Comparison of ENCODE assay signal across 22 cellular contexts in the genomic region with DNA sequence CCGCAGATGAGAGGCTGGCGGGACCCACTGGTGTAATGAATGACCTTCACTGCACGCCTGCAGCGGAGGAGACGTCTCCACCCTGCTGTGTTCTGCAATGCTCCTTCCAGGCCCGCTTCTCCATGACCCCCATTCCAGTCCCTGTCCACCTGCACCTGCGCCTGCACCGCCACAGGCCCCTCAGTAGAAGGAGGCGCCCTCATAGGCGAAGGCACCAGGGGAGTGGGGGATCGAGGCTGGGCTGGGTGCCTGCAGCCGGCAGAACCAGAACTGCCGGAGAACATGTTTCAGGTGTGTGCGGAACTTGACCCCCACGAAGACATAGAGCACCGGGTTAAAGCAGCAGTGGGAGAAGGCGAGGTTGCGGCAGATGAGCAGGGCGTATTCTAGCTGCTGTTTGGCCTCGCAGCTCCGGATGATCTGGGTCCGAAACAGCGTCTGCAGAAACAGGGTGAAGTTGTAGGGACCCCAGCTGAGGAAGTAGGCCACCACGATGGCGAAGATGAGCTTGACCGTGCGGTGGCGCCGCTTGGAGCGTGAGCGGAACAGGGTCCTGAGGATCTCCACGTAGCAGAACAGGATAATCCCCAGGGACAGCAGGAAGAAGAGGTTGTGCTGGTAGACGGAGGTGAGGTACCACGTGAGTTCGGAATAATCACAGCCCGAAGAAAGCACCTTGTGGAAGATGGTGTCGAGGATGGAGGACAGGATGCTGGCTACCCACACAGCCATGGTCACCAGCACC. TPM values are rescaled to one million over a fixed set of nuclear protein-coding genes. Genes with fewer than 3 reads are reported as not detected.
A peak's percentile ranks its signal among the peaks of the same experiment; 100 is the strongest.
DNase-seq lines count a peak whose midpoint lies in the region; ATAC-seq, FAIRE-seq and TF ChIP-seq lines count a peak whose summit lies in the region.
"Had no signal": no experiment of that assay in that cellular context is flagged by ENCODE, and none has a peak within 500 bp of the region (broad histone marks: within the 10 kb centered on the region; RNA-seq: fewer than 3 reads in every experiment).

No MANE protein-coding gene starts in this region.

- H3K27ac Mint-ChIP-seq in activated CD8-positive, alpha-beta T cell treated with anti-CD3 and anti-CD28 coated beads, Interleukin-2, amount 10 ng/mL, durations not matched to agents 7 days and 5 days, result no peak overlapping the region
- no peak overlapping the region for H3K27ac Mint-ChIP-seq in activated CD8-positive, alpha-beta T cell treated with anti-CD3 and anti-CD28 coated beads for 36 hours
- H3K27ac Mint-ChIP-seq in osteocyte (ENCODE audit: unreplicated experiment), result no peak overlapping the region
- H3K27ac Mint-ChIP-seq: CD4-positive, CD25-positive, alpha-beta regulatory T cell; GM23338 had no signal

- H3K27me3 Mint-ChIP-seq in activated CD8-positive, alpha-beta T cell treated with anti-CD3 and anti-CD28 coated beads, Interleukin-2, amount 10 ng/mL, durations not matched to agents 7 days and 5 days (ENCODE audit: low read depth), result peaks cover 5% of the 10 kb centered on the region
- peaks cover 6% of the 10 kb centered on the region for H3K27me3 Mint-ChIP-seq in activated CD8-positive, alpha-beta T cell treated with anti-CD3 and anti-CD28 coated beads for 36 hours
- H3K27me3 Mint-ChIP-seq in osteocyte (ENCODE audit: unreplicated experiment), result peaks cover 35% of the 10 kb centered on the region
- H3K27me3 Mint-ChIP-seq: CD8-positive, alpha-beta memory T cell had no signal

- intact Hi-C loops in activated CD8-positive, alpha-beta T cell treated with anti-CD3 and anti-CD28 coated beads for 36 hours (cut with micrococcal nuclease), result no loop called here

- peak; percentile 44 for FAIRE-seq in urothelium cell line (lab: Jason Lieb, UNC)
- FAIRE-seq: A204.1, GM12892, GM18507, H54 had no signal

- no peak for ATAC-seq in activated CD8-positive, alpha-beta T cell treated with anti-CD3 and anti-CD28 coated beads, Interleukin-2, amount 10 ng/mL, durations not matched to agents 7 days and 5 days
- ATAC-seq in activated CD8-positive, alpha-beta T cell treated with anti-CD3 and anti-CD28 coated beads for 36 hours, result no peak
- ATAC-seq: GM23338 had no signal

- H3K4me1 Mint-ChIP-seq in activated CD8-positive, alpha-beta T cell treated with anti-CD3 and anti-CD28 coated beads, Interleukin-2, amount 10 ng/mL, durations not matched to agents 7 days and 5 days (ENCODE audit: low read depth), result peaks cover 19% of the 10 kb centered on the region
- peaks cover 24% of the 10 kb centered on the region for H3K4me1 Mint-ChIP-seq in activated CD8-positive, alpha-beta T cell treated with anti-CD3 and anti-CD28 coated beads for 36 hours (ENCODE audit: low read depth)
- H3K4me1 Mint-ChIP-seq in osteocyte (ENCODE audit: unreplicated experiment), result no peaks in the 10 kb centered on the region
- H3K4me1 Mint-ChIP-seq: CD4-positive, CD25-positive, alpha-beta regulatory T cell; GM23338 had no signal

- peaks cover 2% of the 10 kb centered on the region for H3K36me3 Mint-ChIP-seq in activated CD8-positive, alpha-beta T cell treated with anti-CD3 and anti-CD28 coated beads, Interleukin-2, amount 10 ng/mL, durations not matched to agents 7 days and 5 days (ENCODE audit: low read depth)
- no peaks in the 10 kb centered on the region for H3K36me3 Mint-ChIP-seq in activated CD8-positive, alpha-beta T cell treated with anti-CD3 and anti-CD28 coated beads for 36 hours (ENCODE audit: low read depth)
- H3K36me3 Mint-ChIP-seq in osteocyte (ENCODE audit: unreplicated experiment), result no peaks in the 10 kb centered on the region
- H3K36me3 Mint-ChIP-seq: CD4-positive, CD25-positive, alpha-beta regulatory T cell had no signal

- DNase-seq in activated CD8-positive, alpha-beta T cell treated with anti-CD3 and anti-CD28 coated beads, Interleukin-2, amount 10 ng/mL, durations not matched to agents 7 days and 5 days, result peak; percentile 16
- no peak for DNase-seq in activated CD8-positive, alpha-beta T cell treated with anti-CD3 and anti-CD28 coated beads for 36 hours
- DNase-seq in ecto neural progenitor cell (ENCODE audit: low spot score) (peak; percentile 29), osteocyte (ENCODE audit: extremely low spot score, unreplicated experiment) (peak; percentile 80), urothelium cell line (ENCODE audit: low spot score) (no peak), DMS153 treated with DMSO at 0.1 percent for 48 hours (lab: John Stamatoyannopoulos, UW; ENCODE audit: unreplicated experiment) (no peak), NCI-H1105 (lab: John Stamatoyannopoulos, UW) (no peak)
- DNase-seq: ACHN; BE2C; C1 segment of cervical spinal cord; CD4-positive, CD25-positive, alpha-beta regulatory T cell; CD8-positive, alpha-beta memory T cell; COR-L47; DMS 273 treated with DMSO at 0.1 percent for 48 hours; GDM1; HCEC 1CT had no signal

- no peak for TF ChIP-seq CTCF in activated CD8-positive, alpha-beta T cell treated with anti-CD3 and anti-CD28 coated beads for 36 hours (IDR thresholded peaks at IDR 0.05)
- no peak for TF ChIP-seq CTCF in osteocyte (IDR thresholded peaks at IDR 0.05)

- CTCF ChIA-PET in activated CD8-positive, alpha-beta T cell treated with anti-CD3 and anti-CD28 coated beads, Interleukin-2, amount 10 ng/mL, durations not matched to agents 7 days and 5 days (lab: Charles Lee), result interaction anchor here (3.5 kb wide), 1 partner anchor 58 kb away, joined by 16 read pairs; no protein-coding TSS in a partner anchor
- CTCF ChIA-PET in activated CD8-positive, alpha-beta T cell treated with anti-CD3 and anti-CD28 coated beads for 36 hours (lab: Charles Lee), result interaction anchor here (0.9 to 2.6 kb wide), 2 partner anchors 41 to 57 kb away, joined by 3 to 13 read pairs; no protein-coding TSS in a partner anchor

- no peak overlapping the region for H3K4me3 Mint-ChIP-seq in activated CD8-positive, alpha-beta T cell treated with anti-CD3 and anti-CD28 coated beads, Interleukin-2, amount 10 ng/mL, durations not matched to agents 7 days and 5 days
- no peak overlapping the region for H3K4me3 Mint-ChIP-seq in activated CD8-positive, alpha-beta T cell treated with anti-CD3 and anti-CD28 coated beads for 36 hours
- H3K4me3 Mint-ChIP-seq in osteocyte (ENCODE audit: unreplicated experiment), result no peak overlapping the region
- H3K4me3 Mint-ChIP-seq: CD4-positive, CD25-positive, alpha-beta regulatory T cell; CD8-positive, alpha-beta memory T cell; GM23338 had no signal

- POLR2A ChIA-PET in activated CD8-positive, alpha-beta T cell treated with anti-CD3 and anti-CD28 coated beads, Interleukin-2, amount 10 ng/mL, durations not matched to agents 7 days and 5 days (lab: Charles Lee), result no interaction called here
- POLR2A ChIA-PET in activated CD8-positive, alpha-beta T cell treated with anti-CD3 and anti-CD28 coated beads for 36 hours (lab: Charles Lee), result interaction anchor here (1.4 kb wide), 1 partner anchor 273 kb away, joined by 3 read pairs; no protein-coding TSS in a partner anchor

- H3K9me3 Mint-ChIP-seq in activated CD8-positive, alpha-beta T cell treated with anti-CD3 and anti-CD28 coated beads, Interleukin-2, amount 10 ng/mL, durations not matched to agents 7 days and 5 days (ENCODE audit: insufficient read depth), result peaks cover 8% of the 10 kb centered on the region
- H3K9me3 Mint-ChIP-seq in activated CD8-positive, alpha-beta T cell treated with anti-CD3 and anti-CD28 coated beads for 36 hours, result peaks cover 5% of the 10 kb centered on the region
- no peaks in the 10 kb centered on the region for H3K9me3 Mint-ChIP-seq in osteocyte (ENCODE audit: unreplicated experiment)
- H3K9me3 Mint-ChIP-seq: CD4-positive, CD25-positive, alpha-beta regulatory T cell; CD8-positive, alpha-beta memory T cell; GM23338 had no signal

RNA-seq across cellular contexts. Expression of gene XCR1, which starts 6.3 kb away (rescaled TPM):
- not detected for total RNA-seq in activated CD8-positive, alpha-beta T cell treated with anti-CD3 and anti-CD28 coated beads, Interleukin-2, amount 10 ng/mL, durations not matched to agents 7 days and 5 days
- not detected for total RNA-seq in activated CD8-positive, alpha-beta T cell treated with anti-CD3 and anti-CD28 coated beads for 36 hours
- not detected in 2 replicates for total RNA-seq in osteocyte
- total RNA-seq: CD4-positive, CD25-positive, alpha-beta regulatory T cell; CD8-positive, alpha-beta memory T cell; GM23338; HT-29 had no signal

RNA-seq across cellular contexts. Expression of gene FYCO1, which starts 25.3 kb away (rescaled TPM):
- total RNA-seq in activated CD8-positive, alpha-beta T cell treated with anti-CD3 and anti-CD28 coated beads, Interleukin-2, amount 10 ng/mL, durations not matched to agents 7 days and 5 days, result 10 to 100 TPM; 16.6 to 19.5 TPM
- total RNA-seq in activated CD8-positive, alpha-beta T cell treated with anti-CD3 and anti-CD28 coated beads for 36 hours, result 10 to 100 TPM; 14.1 to 14.5 TPM
- total RNA-seq in osteocyte, result 31.8 and 35.0 TPM in 2 replicates

Comparison
In these comparisons a context has a peak if more than half of its experiments do, and no peak if none do; other contexts are left out.
1. DNase-seq: peak in activated CD8-positive, alpha-beta T cell treated with anti-CD3 and anti-CD28 coated beads, Interleukin-2, amount 10 ng/mL, durations not matched to agents 7 days and 5 days (single experiment), ecto neural progenitor cell (single experiment) and osteocyte (single experiment); none in activated CD8-positive, alpha-beta T cell treated with anti-CD3 and anti-CD28 coated beads for 36 hours (single experiment), urothelium cell line (single experiment), DMS153 treated with DMSO at 0.1 percent for 48 hours (single experiment) and NCI-H1105 (single experiment).